ENCODE assay signal across 17 cellular contexts in genomic region chr3:13850161-13850945, GRCh38. TPM values are rescaled to one million over a fixed set of nuclear protein-coding genes. Genes with fewer than 3 reads are reported as not detected.
DNase-seq lines count a peak whose midpoint lies in the region; ATAC-seq, FAIRE-seq and TF ChIP-seq lines count a peak whose summit lies in the region.
"Had no signal": no experiment of that assay in that cellular context is flagged by ENCODE, and none has a peak within 500 bp of the region (broad histone marks: within the 10 kb centered on the region; RNA-seq: fewer than 3 reads in every experiment).

No MANE protein-coding gene starts in this region.

- peak; percentile 77 for DNase-seq in HCT116 (ENCODE audit: low read depth, low spot score)
- DNase-seq in RWPE2 (ENCODE audit: low spot score), result peak; percentile 98
- DNase-seq in kidney, result peak; percentile 90
- DNase-seq in ureter (ENCODE audit: low spot score), result peak; percentile 74
- DNase-seq in activated CD4-positive, CD25-positive, alpha-beta regulatory T cell (lab: John Stamatoyannopoulos, UW), result no peak
- DNase-seq: cortex of kidney; foreskin fibroblast; NCI-H1417 treated with DMSO at 0.1 percent for 48 hours; NCI-H82; stimulated activated CD4-positive, alpha-beta T cell treated with anti-CD3 and anti-CD28 coated beads, Interleukin-2, amount 100 ng/mL, for 48 hours; stimulated activated naive CD4-positive, alpha-beta T cell had no signal

- RAD21 ChIA-PET in HCT116 (lab: Charles Lee; ENCODE audit: low non-redundant PET in 1 of 2, low total read pairs in 2 of 2, uncharacterized antibody in 2 of 2, unreplicated experiment in 2 of 2), result interaction anchor here in 1 of 2 experiments (0.6 kb wide), 1 partner anchor 198 kb away, joined by 3 read pairs; no protein-coding TSS in a partner anchor

- peak overlapping the region; percentile 84 for H3K4me2 ChIP-seq in HCT116 (ENCODE audit: low read length)

- TF ChIP-seq POLR2A in HCT116 (IDR thresholded peaks at IDR 0.05; ENCODE audit: borderline replicate concordance, extremely low read depth, insufficient read depth, insufficient read length), result no peak

- H3K4me1 ChIP-seq in HCT116 (ENCODE audit: control insufficient read depth in 1 of 2, insufficient read depth in 2 of 2, low read length in 2 of 2) (peaks cover 39 to 62% of the 10 kb centered on the region in 2 experiments), RWPE2 (ENCODE audit: insufficient read depth, poor library complexity, severe bottlenecking) (peaks cover 65% of the 10 kb centered on the region), kidney (ENCODE audit: control insufficient read depth in 1 of 2, insufficient read depth in 1 of 2, low read depth in 1 of 2, low read length in 2 of 2) (no peaks in the 10 kb centered on the region)

- TSS peak; percentile 41 for BruUV-seq in HCT116 (replicated peaks; lab: Mats Ljungman, UMichigan)

- no peaks in the 10 kb centered on the region for H3K79me2 ChIP-seq in HCT116 (ENCODE audit: insufficient read depth, low read length)

- no peak for FAIRE-seq in kidney (lab: Jason Lieb, UNC)
- FAIRE-seq: GM12878, GM19239 had no signal

- no peaks in the 10 kb centered on the region for H3K27me3 ChIP-seq in HCT116 (ENCODE audit: insufficient read depth, low read length)
- no peaks in the 10 kb centered on the region for H3K27me3 ChIP-seq in RWPE2 (ENCODE audit: insufficient read depth, poor library complexity, severe bottlenecking)

- POLR2A ChIA-PET in HCT116 (lab: Charles Lee), result interaction anchor here (0.8 to 1.3 kb wide), 2 partner anchors 11 to 25 kb away, joined by 3 to 4 read pairs; no protein-coding TSS in a partner anchor

- TF ChIP-seq RAD21 in HCT116 (IDR thresholded peaks at IDR 0.05; ENCODE audit: low read depth), result no peak

- peak overlapping the region; percentile 19 to 42 for H3K4me3 ChIP-seq in HCT116 (replicated peaks in 1 of 2; ENCODE audit: low read depth in 1 of 2, low read length in 2 of 2)
- no peak overlapping the region for H3K4me3 ChIP-seq in RWPE2 (ENCODE audit: severe bottlenecking)
- no peak overlapping the region for H3K4me3 ChIP-seq in kidney (ENCODE audit: low read length in 2 of 2)
- H3K4me3 ChIP-seq: GM12878 had no signal

- no peaks in the 10 kb centered on the region for H3K9me3 ChIP-seq in HCT116 (ENCODE audit: control insufficient read depth in 1 of 2, insufficient read depth in 1 of 2, low read depth in 1 of 2, low read length in 2 of 2)
- H3K9me3 ChIP-seq in RWPE2 (ENCODE audit: severe bottlenecking), result no peaks in the 10 kb centered on the region
- no peaks in the 10 kb centered on the region for H3K9me3 ChIP-seq in kidney (ENCODE audit: control insufficient read depth in 1 of 2, low read length in 2 of 2)

- no peak overlapping the region for H2AFZ ChIP-seq in HCT116 (ENCODE audit: low read depth, low read length, poor library complexity, severe bottlenecking)

- no peaks in the 10 kb centered on the region for H3K36me3 ChIP-seq in HCT116 (ENCODE audit: control insufficient read depth in 1 of 2, insufficient read depth in 2 of 2, low read length in 2 of 2)
- H3K36me3 ChIP-seq in RWPE2 (ENCODE audit: low read depth), result peaks cover 38% of the 10 kb centered on the region
- H3K36me3 ChIP-seq in kidney (ENCODE audit: control insufficient read depth in 1 of 2, insufficient read depth in 2 of 2, low read length in 2 of 2), result no peaks in the 10 kb centered on the region

- no peaks in the 10 kb centered on the region for H4K20me1 ChIP-seq in HCT116 (ENCODE audit: insufficient read depth)

- H3K9ac ChIP-seq in HCT116 (ENCODE audit: low read length), result peak overlapping the region; percentile 53
- H3K9ac ChIP-seq in kidney (ENCODE audit: low read length in 2 of 2), result no peak overlapping the region

- peak; percentile 80 for ATAC-seq in HCT116
- ATAC-seq in RWPE2 (ENCODE audit: low read depth), result peak; percentile 73
- no peak for ATAC-seq in HG03565 (IDR thresholded peaks at IDR 0.05; ENCODE audit: unreplicated experiment)
- ATAC-seq in GM19467 (IDR thresholded peaks at IDR 0.05; ENCODE audit: unreplicated experiment), result no peak
- ATAC-seq: GM12878 had no signal

- TF ChIP-seq CTCF in HCT116 (IDR thresholded peaks at IDR 0.05 in 2 of 3, conservative IDR thresholded peaks at IDR 0.05 in 1 of 3; ENCODE audit: borderline replicate concordance in 1 of 3, insufficient read depth in 1 of 3, low read depth in 2 of 3, low read length in 2 of 3) (no peak), RWPE2 (IDR thresholded peaks at IDR 0.05; ENCODE audit: poor library complexity, severe bottlenecking) (no peak), kidney (IDR thresholded peaks at IDR 0.05; ENCODE audit: borderline replicate concordance, extremely low read depth, insufficient read depth) (no peak)

- no peaks in the 10 kb centered on the region for H3K9me2 ChIP-seq in HCT116 (ENCODE audit: insufficient read depth)

- H3K27ac ChIP-seq in HCT116 (ENCODE audit: low read depth, low read length) (peak overlapping the region; percentile 49), RWPE2 (ENCODE audit: poor library complexity, severe bottlenecking) (peak overlapping the region; percentile 98), kidney (ENCODE audit: low read depth in 2 of 2, low read length in 2 of 2) (no peak overlapping the region)
- H3K27ac ChIP-seq: HL-60 had no signal

- intact Hi-C loops in HCT116 (cut with micrococcal nuclease) (no loop called here), kidney (cut with DNase I) (no loop called here)

- CTCF ChIA-PET in HCT116 (lab: Charles Lee), result interaction anchor here (1.3 kb wide), 2 partner anchors 30 to 193 kb away, joined by 4 to 6 read pairs; partner anchors contain the start of gene WNT7A

TF ChIP-seq in HCT116, 20 proteins besides CTCF, POLR2A, EP300 and RAD21:
- TF ChIP-seq JUND (IDR thresholded peaks at IDR 0.05), result no peak
- peak; percentile 42 for TF ChIP-seq YY1 (IDR thresholded peaks at IDR 0.05; ENCODE audit: extremely low read depth, insufficient replicate concordance, low read depth, low read length)
- peak; percentile 76 for TF ChIP-seq POLR2AphosphoS5 (IDR thresholded peaks at IDR 0.05; ENCODE audit: low read depth, low read length)
- TF ChIP-seq CEBPB (IDR thresholded peaks at IDR 0.05; ENCODE audit: low read depth), result no peak

RNA-seq across cellular contexts. Expression of gene WNT7A, which starts 29.5 kb away (rescaled TPM):
- total RNA-seq in HCT116 (2021; ENCODE audit: unreplicated experiment) (0.34 TPM), kidney (3.3 TPM), ureter (1.4 TPM)
- 0.56 and 0.91 TPM in 2 replicates for polyA plus RNA-seq in HCT116 (2012)
- 0.13 TPM for polyA plus RNA-seq in kidney (ENCODE audit: insufficient read depth, low read depth, low replicate concordance)
- total RNA-seq: liver had no signal
- polyA plus RNA-seq: GM12878, liver had no signal

Comparison
In these comparisons a context has a peak if more than half of its experiments do, and no peak if none do; other contexts are left out.
1. ATAC-seq: peak in HCT116 (single experiment) and RWPE2 (single experiment); none in HG03565 (single experiment) and GM19467 (single experiment).
2. DNase-seq: peak in HCT116 (single experiment), RWPE2 (single experiment), kidney (single experiment) and ureter (single experiment); none in activated CD4-positive, CD25-positive, alpha-beta regulatory T cell (0 of 4).
3. H3K27ac ChIP-seq: peak in HCT116 (single experiment) and RWPE2 (single experiment); none in kidney (0 of 2).
4. H3K4me3 ChIP-seq: peak in HCT116 (2 of 2); none in RWPE2 (single experiment) and kidney (0 of 2).